In genomic region chr4:151256134-151256533, GRCh38 we compare ENCODE assay signal across 28 cellular contexts. TPM values are rescaled to one million over a fixed set of nuclear protein-coding genes. Genes with fewer than 3 reads are reported as not detected.
"Had no signal": no experiment of that assay in that cellular context is flagged by ENCODE, and none has a peak within 500 bp of the region (broad histone marks: within the 10 kb centered on the region; RNA-seq: fewer than 3 reads in every experiment).

No MANE protein-coding gene starts in this region.

- H3K9me3 Mint-ChIP-seq: activated CD4-positive, alpha-beta T cell treated with anti-CD3 and anti-CD28 coated beads, Interleukin-2, amount 10 ng/mL, durations not matched to agents 7 days and 5 days; activated naive CD4-positive, alpha-beta T cell treated with anti-CD3 and anti-CD28 coated beads for 36 hours; activated T-cell treated with anti-CD3 and anti-CD28 coated beads, Interleukin-2, amount 50 U/mL, for 4 hours; activated T-helper 17 cell treated with anti-CD3 and anti-CD28 coated beads, Interleukin-2, amount 50 U/mL, for 72 hours had no signal

- H3K27me3 Mint-ChIP-seq: activated CD4-positive, alpha-beta memory T cell treated with anti-CD3 and anti-CD28 coated beads for 36 hours; activated CD4-positive, alpha-beta T cell treated with anti-CD3 and anti-CD28 coated beads, Interleukin-2, amount 10 ng/mL, durations not matched to agents 7 days and 5 days; activated naive CD8-positive, alpha-beta T cell had no signal

- H3K36me3 Mint-ChIP-seq: activated CD4-positive, alpha-beta memory T cell treated with anti-CD3 and anti-CD28 coated beads for 36 hours; activated naive CD8-positive, alpha-beta T cell had no signal

- DNase-seq: activated CD4-positive, alpha-beta memory T cell treated with anti-CD3 and anti-CD28 coated beads for 36 hours; activated CD4-positive, alpha-beta T cell treated with anti-CD3 and anti-CD28 coated beads, Interleukin-2, amount 10 ng/mL, durations not matched to agents 7 days and 5 days; activated CD4-positive, CD25-positive, alpha-beta regulatory T cell; activated CD8-positive, alpha-beta memory T cell treated with anti-CD3 and anti-CD28 coated beads for 24 hours; activated gamma-delta T cell; activated naive CD4-positive, alpha-beta T cell treated with anti-CD3 and anti-CD28 coated beads for 36 hours; activated T-cell treated with anti-CD3 and anti-CD28 coated beads, Interleukin-2, amount 50 U/mL, for 4 hours; IMR-90; Kasumi-1; KBM-7; NCI-H1048; NCI-H146; NCI-H187 treated with DMSO at 0.1 percent for 48 hours; NCI-H2081 treated with DMSO at 0.1 percent for 48 hours; NCI-H226; NCI-H526; NCI-H82; Peyer's patch; Right ventricle myocardium superior; SJCRH30; SK-N-SH; T-helper 1 cell had no signal

- H3K4me3 ChIP-seq: Peyer's patch, SJCRH30 had no signal

- H3K4me1 ChIP-seq: Peyer's patch, SJCRH30 had no signal

- H3K36me3 ChIP-seq: Peyer's patch, SJCRH30 had no signal

- H3K4me3 Mint-ChIP-seq: activated CD4-positive, alpha-beta memory T cell treated with anti-CD3 and anti-CD28 coated beads for 36 hours; activated CD4-positive, alpha-beta T cell treated with anti-CD3 and anti-CD28 coated beads, Interleukin-2, amount 10 ng/mL, durations not matched to agents 7 days and 5 days; activated naive CD4-positive, alpha-beta T cell treated with anti-CD3 and anti-CD28 coated beads for 36 hours; activated naive CD8-positive, alpha-beta T cell; activated T-cell treated with anti-CD3 and anti-CD28 coated beads, Interleukin-2, amount 50 U/mL, for 4 hours; activated T-helper 17 cell treated with anti-CD3 and anti-CD28 coated beads, Interleukin-2, amount 50 U/mL, for 72 hours had no signal

- H3K4me1 Mint-ChIP-seq: activated CD4-positive, alpha-beta T cell treated with anti-CD3 and anti-CD28 coated beads, Interleukin-2, amount 10 ng/mL, durations not matched to agents 7 days and 5 days; activated T-helper 17 cell treated with anti-CD3 and anti-CD28 coated beads, Interleukin-2, amount 50 U/mL, for 72 hours had no signal

- H3K27ac Mint-ChIP-seq: activated CD4-positive, alpha-beta memory T cell treated with anti-CD3 and anti-CD28 coated beads for 36 hours; activated CD4-positive, alpha-beta T cell treated with anti-CD3 and anti-CD28 coated beads, Interleukin-2, amount 10 ng/mL, durations not matched to agents 7 days and 5 days; activated naive CD4-positive, alpha-beta T cell treated with anti-CD3 and anti-CD28 coated beads for 36 hours; activated naive CD8-positive, alpha-beta T cell; activated T-helper 17 cell treated with anti-CD3 and anti-CD28 coated beads, Interleukin-2, amount 50 U/mL, for 72 hours had no signal

- H3K9me3 ChIP-seq: Peyer's patch, SJCRH30, SK-N-SH had no signal

- ATAC-seq: activated T-cell treated with anti-CD3 and anti-CD28 coated beads, Interleukin-2, amount 50 U/mL, for 4 hours; activated T-helper 17 cell treated with anti-CD3 and anti-CD28 coated beads, Interleukin-2, amount 50 U/mL, for 72 hours had no signal

- H3K27ac ChIP-seq: Peyer's patch, RWPE1, SJCRH30, VCaP had no signal

- H3K27me3 ChIP-seq: Peyer's patch, SJCRH30 had no signal

RNA-seq across cellular contexts. Expression of gene PRSS48, which starts 20.8 kb away (rescaled TPM):
- total RNA-seq: activated CD4-positive, alpha-beta memory T cell treated with anti-CD3 and anti-CD28 coated beads for 36 hours; activated CD4-positive, alpha-beta T cell treated with anti-CD3 and anti-CD28 coated beads, Interleukin-2, amount 10 ng/mL, durations not matched to agents 7 days and 5 days; activated naive CD4-positive, alpha-beta T cell treated with anti-CD3 and anti-CD28 coated beads for 36 hours; activated T-cell treated with anti-CD3 and anti-CD28 coated beads, Interleukin-2, amount 50 U/mL, for 4 hours; activated T-helper 17 cell treated with anti-CD3 and anti-CD28 coated beads, Interleukin-2, amount 50 U/mL, for 72 hours; IMR-90; NCI-H460; Peyer's patch; Right ventricle myocardium superior; SJCRH30; T-helper 2 cell treated with Interferon-gamma antibody and Interleukin-4, amounts not matched to agents 100 ng/mL and 5 ng/mL, for 36 hours had no signal
